24 cellular contexts compared by ENCODE assay signal in the genomic region with DNA sequence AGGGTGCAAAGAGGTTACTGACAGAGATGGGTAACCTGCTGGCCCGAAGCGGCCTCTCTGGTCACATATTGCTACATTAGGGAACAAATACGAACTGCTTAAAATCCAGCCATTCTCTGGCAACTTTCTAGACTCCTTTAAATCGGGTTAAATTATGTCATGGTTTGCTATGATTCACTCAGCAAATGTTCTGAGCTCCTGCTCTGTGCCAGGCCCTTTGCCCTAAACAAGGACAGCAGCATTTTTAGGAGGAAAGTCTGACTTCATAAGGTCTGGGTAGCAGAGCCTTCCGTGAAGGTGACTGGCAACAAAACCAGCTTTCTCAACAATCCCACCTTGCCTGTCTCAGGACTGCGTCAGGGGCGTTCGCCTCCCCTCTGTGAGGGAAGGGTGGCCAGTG. TPM values are rescaled to one million over a fixed set of nuclear protein-coding genes. Genes with fewer than 3 reads are reported as not detected.
"Had no signal": no experiment of that assay in that cellular context is flagged by ENCODE, and none has a peak within 500 bp of the region (broad histone marks: within the 10 kb centered on the region; RNA-seq: fewer than 3 reads in every experiment).

No MANE protein-coding gene starts in this region.

- H3K27ac ChIP-seq: body of pancreas, psoas muscle had no signal

- H3K4me3 ChIP-seq: body of pancreas, psoas muscle had no signal

- H3K27me3 ChIP-seq: body of pancreas had no signal

- H3K9me3 Mint-ChIP-seq: activated B cell treated with CpG ODN at 0.5 μM for 24 hours; activated CD4-positive, alpha-beta T cell treated with anti-CD3 and anti-CD28 coated beads, Interleukin-2, amount 10 ng/mL, durations not matched to agents 7 days and 5 days; activated naive CD4-positive, alpha-beta T cell treated with anti-CD3 and anti-CD28 coated beads for 36 hours; memory B cell; stimulated activated naive B cell treated with anti-CD40 and anti-IgM and Interleukin-4, amounts not matched to agents 10 μg/mL and 1 μg/mL and 100 μg/mL, for 72 hours had no signal

- H3K4me1 ChIP-seq: body of pancreas, psoas muscle had no signal

- H3K4me1 Mint-ChIP-seq: activated B cell treated with CpG ODN at 0.5 μM for 24 hours; activated CD4-positive, alpha-beta T cell treated with anti-CD3 and anti-CD28 coated beads, Interleukin-2, amount 10 ng/mL, durations not matched to agents 7 days and 5 days; activated T-helper 17 cell treated with anti-CD3 and anti-CD28 coated beads, Interleukin-2, amount 50 U/mL, for 72 hours; central memory CD8-positive, alpha-beta T cell; immature natural killer cell; memory B cell; stimulated activated naive B cell treated with anti-CD40 and anti-IgM and Interleukin-4, amounts not matched to agents 10 μg/mL and 1 μg/mL and 100 μg/mL, for 72 hours had no signal

- H3K4me3 Mint-ChIP-seq: activated B cell treated with CpG ODN at 0.5 μM for 24 hours; activated CD4-positive, alpha-beta T cell treated with anti-CD3 and anti-CD28 coated beads, Interleukin-2, amount 10 ng/mL, durations not matched to agents 7 days and 5 days; activated naive CD4-positive, alpha-beta T cell treated with anti-CD3 and anti-CD28 coated beads for 36 hours; activated T-helper 17 cell treated with anti-CD3 and anti-CD28 coated beads, Interleukin-2, amount 50 U/mL, for 72 hours; central memory CD8-positive, alpha-beta T cell; immature natural killer cell; memory B cell; nephron; stimulated activated naive B cell treated with anti-CD40 and anti-IgM and Interleukin-4, amounts not matched to agents 10 μg/mL and 1 μg/mL and 100 μg/mL, for 72 hours; T-helper 1 cell treated with Interleukin-12 subunit alpha and Interleukin-12 subunit beta and Interleukin-4 antibody, amounts not matched to agents 30 μg/mL and 1 μg/mL, for 36 hours; type B pancreatic cell had no signal

- H3K27me3 Mint-ChIP-seq: activated B cell treated with CpG ODN at 0.5 μM for 24 hours; activated CD4-positive, alpha-beta T cell treated with anti-CD3 and anti-CD28 coated beads, Interleukin-2, amount 10 ng/mL, durations not matched to agents 7 days and 5 days; memory B cell; stimulated activated naive B cell treated with anti-CD40 and anti-IgM and Interleukin-4, amounts not matched to agents 10 μg/mL and 1 μg/mL and 100 μg/mL, for 72 hours had no signal

- H3K27ac Mint-ChIP-seq: activated B cell treated with CpG ODN at 0.5 μM for 24 hours; activated CD4-positive, alpha-beta T cell treated with anti-CD3 and anti-CD28 coated beads, Interleukin-2, amount 10 ng/mL, durations not matched to agents 7 days and 5 days; activated naive CD4-positive, alpha-beta T cell treated with anti-CD3 and anti-CD28 coated beads for 36 hours; activated T-helper 17 cell treated with anti-CD3 and anti-CD28 coated beads, Interleukin-2, amount 50 U/mL, for 72 hours; immature natural killer cell; memory B cell; nephron; stimulated activated naive B cell treated with anti-CD40 and anti-IgM and Interleukin-4, amounts not matched to agents 10 μg/mL and 1 μg/mL and 100 μg/mL, for 72 hours; T-helper 1 cell treated with Interleukin-12 subunit alpha and Interleukin-12 subunit beta and Interleukin-4 antibody, amounts not matched to agents 30 μg/mL and 1 μg/mL, for 36 hours; type B pancreatic cell had no signal

- H3K9me3 ChIP-seq: body of pancreas, psoas muscle had no signal

- H3K36me3 Mint-ChIP-seq: immature natural killer cell; memory B cell; stimulated activated naive B cell treated with anti-CD40 and anti-IgM and Interleukin-4, amounts not matched to agents 10 μg/mL and 1 μg/mL and 100 μg/mL, for 72 hours had no signal

- DNase-seq: activated B cell treated with CpG ODN at 0.5 μM for 24 hours; activated CD4-positive, alpha-beta T cell treated with anti-CD3 and anti-CD28 coated beads, Interleukin-2, amount 10 ng/mL, durations not matched to agents 7 days and 5 days; activated naive CD4-positive, alpha-beta T cell treated with anti-CD3 and anti-CD28 coated beads for 36 hours; activated T-cell treated with anti-CD3 and anti-CD28 coated beads for 4 hours; body of pancreas; effector memory CD4-positive, alpha-beta T cell; erythroblast; glutamatergic neuron; immature natural killer cell; psoas muscle; stimulated activated CD4-positive, alpha-beta T cell treated with anti-CD3 and anti-CD28 coated beads, Interleukin-2, amount 100 ng/mL, for 24 hours; stimulated activated naive B cell treated with anti-CD40 and anti-IgM and Interleukin-4, amounts not matched to agents 10 μg/mL and 1 μg/mL and 100 μg/mL, for 72 hours; substantia nigra had no signal

- ATAC-seq: activated T-helper 17 cell treated with anti-CD3 and anti-CD28 coated beads, Interleukin-2, amount 50 U/mL, for 72 hours; body of pancreas; left lobe of liver; psoas muscle; sciatic nerve; stimulated activated naive B cell treated with anti-CD40 and anti-IgM and Interleukin-4, amounts not matched to agents 10 μg/mL and 1 μg/mL and 100 μg/mL, for 72 hours had no signal

RNA-seq across cellular contexts. Expression of a gene that starts 15.4 kb away (rescaled TPM):
- total RNA-seq: activated B cell treated with CpG ODN at 0.5 μM for 24 hours; activated CD4-positive, alpha-beta T cell treated with anti-CD3 and anti-CD28 coated beads, Interleukin-2, amount 10 ng/mL, durations not matched to agents 7 days and 5 days; activated CD8-positive, alpha-beta memory T cell treated with anti-CD3 and anti-CD28 coated beads for 36 hours; activated naive CD4-positive, alpha-beta T cell treated with anti-CD3 and anti-CD28 coated beads for 36 hours; activated T-helper 17 cell treated with anti-CD3 and anti-CD28 coated beads, Interleukin-2, amount 50 U/mL, for 72 hours; body of pancreas; fibroblast of villous mesenchyme; left lobe of liver; omental fat pad; psoas muscle; sciatic nerve had no signal
- polyA plus RNA-seq: immature natural killer cell, psoas muscle had no signal
